Comparison of ENCODE assay signal across 1 cellular context in the genomic region with DNA sequence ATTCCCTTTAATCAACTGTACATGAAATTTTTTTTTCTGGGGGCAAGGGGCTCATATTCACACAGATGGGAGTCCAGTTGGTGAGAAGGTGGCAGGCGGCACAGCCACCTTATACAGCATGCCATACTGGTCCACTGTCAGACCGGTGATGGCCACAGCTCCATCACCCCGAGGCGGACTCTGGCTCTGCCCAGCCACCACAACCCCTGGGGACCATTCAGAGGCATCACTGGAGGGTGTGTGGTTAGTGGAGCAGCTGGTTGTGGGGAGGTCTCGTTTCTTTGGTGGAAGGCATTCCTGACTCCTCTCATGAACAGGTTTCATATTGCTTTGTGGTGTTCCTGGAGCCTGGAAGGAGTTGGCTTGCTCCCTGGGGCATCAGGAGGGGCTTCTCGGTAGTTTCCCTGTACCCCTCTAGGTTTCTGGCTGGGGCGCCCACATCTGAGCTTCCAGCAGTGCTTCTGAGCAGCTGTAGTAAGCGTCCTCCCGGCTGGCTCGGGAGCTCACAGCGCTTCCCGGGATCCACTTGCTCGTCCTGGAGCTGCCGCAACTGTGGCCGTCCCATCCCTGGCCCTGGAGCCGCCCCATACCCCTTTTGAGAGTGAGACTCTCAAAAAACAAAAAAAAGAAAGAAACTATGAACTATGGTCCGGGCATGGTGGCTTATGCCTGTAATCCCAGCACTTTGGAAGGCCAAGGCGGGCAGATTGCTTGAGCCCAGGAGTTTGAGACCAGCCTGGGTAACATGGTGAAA.
TF ChIP-seq lines count a peak whose summit lies in the region.

No MANE protein-coding gene starts in this region.

TF ChIP-seq in K562, 482 proteins besides CTCF, POLR2A, EP300 and RAD21:
- TF ChIP-seq SUPT5H (IDR thresholded peaks at IDR 0.05) = peak; percentile 0; the same call in 1 of the 2 replicates
- peak; percentile 46; the same call in 1 of the 2 replicates for TF ChIP-seq POLR2G (IDR thresholded peaks at IDR 0.05; ENCODE audit: low read depth, low read length)
